8 cellular contexts compared by ENCODE assay signal in genomic region chr11:83044958-83045712, GRCh38. TPM values are rescaled to one million over a fixed set of nuclear protein-coding genes. Genes with fewer than 3 reads are reported as not detected.
A peak's percentile ranks its signal among the peaks of the same experiment; 100 is the strongest.
DNase-seq lines count a peak whose midpoint lies in the region; ATAC-seq, FAIRE-seq and TF ChIP-seq lines count a peak whose summit lies in the region.

No MANE protein-coding gene starts in this region.

- FAIRE-seq in HepG2 (lab: Jason Lieb, UNC) (no peak), frontal cortex (lab: Jason Lieb, UNC) (no peak)

- no peak overlapping the region for H3K27ac ChIP-seq in HepG2 (ENCODE audit: extremely low read length, insufficient read depth, low read length)

- TF ChIP-seq CTCF in HepG2 (CRISPR knock-in tag; IDR thresholded peaks at IDR 0.05): no peak

- DNase-seq in NCI-H82 (lab: John Stamatoyannopoulos, UW) (peak; percentile 30), NCI-H82 treated with DMSO at 0.1 percent for 48 hours (lab: John Stamatoyannopoulos, UW; ENCODE audit: unreplicated experiment) (no peak), RPMI7951 (ENCODE audit: low read depth) (peak; percentile 89), HepG2 (ENCODE audit: low spot score) (no peak), midbrain (lab: John Stamatoyannopoulos, UW) (no peak), frontal cortex (ENCODE audit: low spot score in 2 of 2) (no peak)
- DNase-seq in activated effector memory CD4-positive, alpha-beta T cell treated with anti-CD3 and anti-CD28 coated beads, Interleukin-2, amount 50 U/mL, for 16 hours: no peak

- no peak for TF ChIP-seq EP300 in HepG2 (IDR thresholded peaks at IDR 0.05; ENCODE audit: low read depth in 2 of 2, low read length in 2 of 2)
- no peak for TF ChIP-seq EP300 in HepG2 (CRISPR knock-in tag; IDR thresholded peaks at IDR 0.05; ENCODE audit: borderline replicate concordance)

- BruUV-seq in HepG2 (replicated peaks; lab: Mats Ljungman, UMichigan): no TSS peak

- no peaks in the 10 kb centered on the region for H3K27me3 ChIP-seq in HepG2 (ENCODE audit: control insufficient read depth in 1 of 2, insufficient read depth in 2 of 2, low read length in 2 of 2)

- peaks cover 7% of the 10 kb centered on the region for H3K79me2 ChIP-seq in HepG2 (ENCODE audit: insufficient read depth, low read length)

- peaks cover 37% of the 10 kb centered on the region for H3K4me1 ChIP-seq in HepG2 (ENCODE audit: insufficient read depth, low read length)

- in situ Hi-C loops in HepG2 (cut with HindIII; ENCODE audit: extremely low pct_ligation_motif_present, low pct_unique_long_range_greater_than_20kb): no loop called here

- no peak overlapping the region for H2AFZ ChIP-seq in HepG2 (ENCODE audit: low read length)

- no peak for TF ChIP-seq RAD21 in HepG2 (CRISPR knock-in tag; IDR thresholded peaks at IDR 0.05)

- 70% methylated on average over 8 of the region's 8 CpGs for WGBS in HepG2 (ENCODE audit: low lambda C conversion rate)

- CTCF ChIA-PET in HepG2 (lab: Yijun Ruan, JAX; ENCODE audit: low intra/inter-chr PET ratio, low total read pairs): no interaction called here

- H3K9me3 ChIP-seq in HepG2 (ENCODE audit: low read length): no peaks in the 10 kb centered on the region

- no peak overlapping the region for H3K9ac ChIP-seq in HepG2 (ENCODE audit: insufficient read depth, low read depth, low read length)

- no peaks in the 10 kb centered on the region for H3K36me3 ChIP-seq in HepG2 (replicated peaks in 1 of 2; ENCODE audit: control insufficient read depth in 1 of 2, insufficient read depth in 2 of 2, low read length in 2 of 2)

- H3K4me2 ChIP-seq in HepG2 (ENCODE audit: low read depth, low read length): no peak overlapping the region

- POLR2A ChIA-PET in HepG2 (lab: Yijun Ruan, JAX): interaction anchor here (1.4 kb wide), 1 partner anchor 27 kb away, joined by 3 read pairs; the partner anchor contains the start of gene RAB30

- ATAC-seq in HG02938 (IDR thresholded peaks at IDR 0.05; ENCODE audit: unreplicated experiment): peak; percentile 88
- ATAC-seq in HepG2: no peak

- H3K4me3 ChIP-seq in HepG2 (replicated peaks in 1 of 3; ENCODE audit: insufficient read depth in 1 of 3, low read depth in 2 of 3, low read length in 3 of 3): no peak overlapping the region

- intact Hi-C loops in HepG2 (cut with micrococcal nuclease; ENCODE audit: unreplicated experiment): no loop called here

- no peak for TF ChIP-seq POLR2A in HepG2 (IDR thresholded peaks at IDR 0.05; ENCODE audit: insufficient read depth in 1 of 2, low read depth in 2 of 2, low read length in 2 of 2)

- H4K20me1 ChIP-seq in HepG2 (ENCODE audit: insufficient read depth, low read length): no peaks in the 10 kb centered on the region

TF ChIP-seq in HepG2, 621 proteins besides CTCF, POLR2A, EP300 and RAD21:
- TF ChIP-seq KAT7 (CRISPR knock-in tag; IDR thresholded peaks at IDR 0.05; ENCODE audit: borderline replicate concordance): no peak
- no peak for TF ChIP-seq HOXD1 (CRISPR knock-in tag; IDR thresholded peaks at IDR 0.05)
- TF ChIP-seq ZUFSP (CRISPR knock-in tag; IDR thresholded peaks at IDR 0.05; ENCODE audit: borderline replicate concordance): no peak
- no peak for TF ChIP-seq IKZF1 (IDR thresholded peaks at IDR 0.05)
- no peak for TF ChIP-seq ZNF331 (CRISPR knock-in tag; IDR thresholded peaks at IDR 0.05)
- TF ChIP-seq HDAC6 (IDR thresholded peaks at IDR 0.05; ENCODE audit: low read depth, low read length): no peak
- peak; percentile 39; the same call in 1 of the 2 replicates for TF ChIP-seq FOSL2 (CRISPR knock-in tag; IDR thresholded peaks at IDR 0.05)
- no peak for TF ChIP-seq SMAD3 (CRISPR knock-in tag; IDR thresholded peaks at IDR 0.05)
TF ChIP-seq in HepG2: peak in this region for 1.

RNA-seq across cellular contexts. Expression of gene RAB30, which starts 26.6 kb away (rescaled TPM):
- total RNA-seq in RPMI7951 (2014; rRNA removed; shearing (Covaris generic)): 15.9 and 16.0 TPM in 2 replicates
- total RNA-seq in HepG2 (2016; rRNA removed; fragmentation: Illumina TruSeq; extraction: Trizol) (5.0 and 8.8 TPM in 2 replicates), frontal cortex (41.2 TPM)
- total RNA-seq in HepG2 (2016; cell fraction: cytosol; rRNA removed; fragmentation: Illumina TruSeq; extraction: Trizol; ENCODE audit: low read depth): 0.61 and 1.5 TPM in 2 replicates
- total RNA-seq in HepG2 (2016; cell fraction: insoluble cytoplasmic fraction; rRNA removed; fragmentation: Illumina TruSeq; extraction: Trizol): 4.7 and 8.4 TPM in 2 replicates
- total RNA-seq in HepG2 (2016; cell fraction: membrane; rRNA removed; fragmentation: Illumina TruSeq; extraction: Trizol): 2.3 TPM in 2 replicates
- 3.8 and 6.3 TPM in 2 replicates for total RNA-seq in HepG2 (2016; cell fraction: nucleus; rRNA removed; fragmentation: Illumina TruSeq; extraction: Trizol)
- 3.7 and 4.2 TPM in 2 replicates for polyA plus RNA-seq in HepG2 (2011; rRNA removed)
- polyA plus RNA-seq in HepG2 (2011; cell fraction: cytosol; rRNA removed): 1.4 and 2.8 TPM in 2 replicates
- 2.7 and 4.6 TPM in 2 replicates for polyA plus RNA-seq in HepG2 (2011; cell fraction: nucleus; rRNA removed)
- polyA plus RNA-seq in HepG2 (2012): 8.2 and 8.5 TPM in 2 replicates
- polyA plus RNA-seq in HepG2 (2016; cell fraction: cytosol; fragmentation: Illumina TruSeq; extraction: Trizol; ENCODE audit: low read depth): 0.09 and 0.22 TPM in 2 replicates
- polyA plus RNA-seq in HepG2 (2016; cell fraction: insoluble cytoplasmic fraction; fragmentation: Illumina TruSeq; extraction: Trizol; ENCODE audit: low read depth): 5.3 and 6.2 TPM in 2 replicates
- polyA plus RNA-seq in HepG2 (2016; cell fraction: membrane; fragmentation: Illumina TruSeq; extraction: Trizol; ENCODE audit: low read depth): 0.58 and 0.83 TPM in 2 replicates
- 5.7 and 8.0 TPM in 2 replicates for polyA plus RNA-seq in HepG2 (2016; cell fraction: nucleus; fragmentation: Illumina TruSeq; extraction: Trizol; ENCODE audit: insufficient read depth, low read depth)
- polyA minus RNA-seq in HepG2 (2011; rRNA and poly(A)+ RNA removed; ENCODE audit: low replicate concordance): 4.4 and 23.5 TPM in 2 replicates
- polyA minus RNA-seq in HepG2 (2011; cell fraction: cytosol; rRNA and poly(A)+ RNA removed): 3.5 and 3.6 TPM in 2 replicates
- 18.4 and 19.1 TPM in 2 replicates for polyA minus RNA-seq in HepG2 (2011; cell fraction: nucleus; rRNA and poly(A)+ RNA removed)

Comparison
In these comparisons a context has a peak if more than half of its experiments do, and no peak if none do; other contexts are left out.
1. DNase-seq: peak in NCI-H82 (single experiment) and RPMI7951 (single experiment); none in NCI-H82 treated with DMSO at 0.1 percent for 48 hours (single experiment), HepG2 (single experiment), midbrain (single experiment), frontal cortex (0 of 2) and activated effector memory CD4-positive, alpha-beta T cell treated with anti-CD3 and anti-CD28 coated beads, Interleukin-2, amount 50 U/mL, for 16 hours (single experiment).